9 cellular contexts compared by ENCODE assay signal in the genomic region with DNA sequence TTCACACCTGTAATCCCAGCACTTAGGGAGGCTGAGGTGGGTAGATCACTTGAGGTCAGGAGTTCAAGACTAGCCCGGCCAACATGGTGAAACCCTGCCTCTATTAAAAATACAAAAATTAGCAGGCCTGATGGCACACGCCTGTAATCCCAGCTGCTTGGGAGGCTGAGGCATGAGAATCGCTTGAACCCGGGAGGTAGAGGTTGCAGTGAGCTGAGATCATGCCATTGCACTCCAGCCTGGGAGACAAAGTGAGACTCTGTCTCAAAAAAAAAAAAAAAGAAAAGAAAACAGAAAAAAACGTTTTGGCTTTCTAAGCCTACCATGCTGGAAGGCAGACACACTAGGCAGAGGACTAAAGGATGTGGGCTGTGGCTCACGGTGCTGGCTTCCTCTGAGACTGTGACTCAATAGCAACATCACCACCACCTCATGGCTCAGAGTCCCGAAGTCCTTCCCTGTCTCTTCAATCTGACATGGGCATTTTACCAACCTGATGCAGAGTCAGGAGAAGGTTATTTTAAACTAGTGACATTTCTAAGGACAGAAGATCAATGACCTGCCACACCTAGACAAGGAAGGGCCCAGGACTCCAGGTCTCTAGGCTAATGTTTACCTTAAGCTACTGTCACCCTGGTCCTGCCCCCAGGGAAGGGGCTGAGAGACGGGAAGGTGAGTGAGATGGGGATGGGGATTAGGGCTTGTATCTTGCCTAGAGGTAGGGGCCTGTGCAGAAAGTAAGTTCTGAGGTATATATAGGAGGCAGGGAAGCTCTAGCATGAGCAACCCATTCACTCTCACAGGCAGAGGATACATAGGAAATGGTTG. TPM values are rescaled to one million over a fixed set of nuclear protein-coding genes. Genes with fewer than 3 reads are reported as not detected.
DNase-seq lines count a peak whose midpoint lies in the region; ATAC-seq and TF ChIP-seq lines count a peak whose summit lies in the region.
"Had no signal": no experiment of that assay in that cellular context is flagged by ENCODE, and none has a peak within 500 bp of the region (broad histone marks: within the 10 kb centered on the region; RNA-seq: fewer than 3 reads in every experiment).

No MANE protein-coding gene starts in this region.

- H3K4me3 ChIP-seq in ACC112 (ENCODE audit: low read depth, low read length): no peak overlapping the region

- TF ChIP-seq CTCF in foreskin keratinocyte (conservative IDR thresholded peaks at IDR 0.05): no peak

- peak overlapping the region; percentile 38 for H3K27ac ChIP-seq in ACC112 (ENCODE audit: low read depth, low read length)
- no peak overlapping the region for H3K27ac ChIP-seq in foreskin keratinocyte
- H3K27ac ChIP-seq: C4-2B had no signal

- no peaks in the 10 kb centered on the region for H3K36me3 ChIP-seq in ACC112 (ENCODE audit: insufficient read depth, low read length)

- peak overlapping the region; percentile 57 for H2AFZ ChIP-seq in ACC112 (ENCODE audit: low read length, unreplicated experiment)

- peak; percentile 52 for ATAC-seq in GM21360 (IDR thresholded peaks at IDR 0.05; ENCODE audit: unreplicated experiment)
- peak; percentile 82 for ATAC-seq in foreskin keratinocyte

- H3K4me1 ChIP-seq in ACC112 (ENCODE audit: control insufficient read depth, insufficient read depth, low read length, unreplicated experiment) (peaks cover 27% of the 10 kb centered on the region), foreskin keratinocyte (no peaks in the 10 kb centered on the region)

- H3K79me2 ChIP-seq in ACC112 (ENCODE audit: control insufficient read depth, insufficient read depth, low read length, unreplicated experiment): no peaks in the 10 kb centered on the region

- no peaks in the 10 kb centered on the region for H3K27me3 ChIP-seq in ACC112 (ENCODE audit: insufficient read depth, low read length)
- no peaks in the 10 kb centered on the region for H3K27me3 ChIP-seq in foreskin keratinocyte

- peak; percentile 71 to 76 for DNase-seq in Kasumi-1 (lab: John Stamatoyannopoulos, UW)
- peak; percentile 65 for DNase-seq in activated T-cell treated with anti-CD3 and anti-CD28 coated beads for 24 hours (ENCODE audit: low read depth)
- no peak for DNase-seq in foreskin keratinocyte
- DNase-seq in stimulated activated CD4-positive, alpha-beta T cell treated with anti-CD3 and anti-CD28 coated beads, TNF-alpha, amount 100 ng/mL, for 4 hours (ENCODE audit: low read depth in 3 of 3): peak in 2 of 3 experiments; percentile 45 to 65
- DNase-seq in amygdala (lab: John Stamatoyannopoulos, UW): no peak
- no peak for DNase-seq in NCI-H510A treated with DMSO at 0.1 percent for 48 hours (lab: John Stamatoyannopoulos, UW)

RNA-seq across cellular contexts. Expression of a gene that starts 3.7 kb away (rescaled TPM):
- total RNA-seq in foreskin keratinocyte: not detected in 2 replicates
- polyA plus RNA-seq in foreskin keratinocyte: not detected in 2 replicates

RNA-seq across cellular contexts. Expression of a gene that starts 12.0 kb away (rescaled TPM):
- not detected in 2 replicates for total RNA-seq in foreskin keratinocyte
- not detected in 2 replicates for polyA plus RNA-seq in foreskin keratinocyte

RNA-seq across cellular contexts. Expression of a gene that starts 19.5 kb away (rescaled TPM):
- total RNA-seq in foreskin keratinocyte: 5.8 and 9.2 TPM in 2 replicates
- 7.6 and 10.1 TPM in 2 replicates for polyA plus RNA-seq in foreskin keratinocyte

RNA-seq across cellular contexts. Expression of a gene that starts 23.8 kb away (rescaled TPM):
- total RNA-seq in foreskin keratinocyte: 27.2 and 27.4 TPM in 2 replicates
- polyA plus RNA-seq in foreskin keratinocyte: 32.6 and 33.2 TPM in 2 replicates

RNA-seq across cellular contexts. Expression of a gene that starts 54.9 kb away (rescaled TPM):
- 2.8 and 3.8 TPM in 2 replicates for total RNA-seq in foreskin keratinocyte
- 5.3 and 5.7 TPM in 2 replicates for polyA plus RNA-seq in foreskin keratinocyte

Comparison
In these comparisons a context has a peak if more than half of its experiments do, and no peak if none do; other contexts are left out.
1. DNase-seq: peak in Kasumi-1 (2 of 2), activated T-cell treated with anti-CD3 and anti-CD28 coated beads for 24 hours (single experiment) and stimulated activated CD4-positive, alpha-beta T cell treated with anti-CD3 and anti-CD28 coated beads, TNF-alpha, amount 100 ng/mL, for 4 hours (2 of 3); none in foreskin keratinocyte (0 of 2), amygdala (0 of 56) and NCI-H510A treated with DMSO at 0.1 percent for 48 hours (single experiment).